ENCODE assay signal across 19 cellular contexts in genomic region chr6:42366011-42366705, GRCh38.
DNase-seq lines count a peak whose midpoint lies in the region; ATAC-seq and TF ChIP-seq lines count a peak whose summit lies in the region.
"Had no signal": no experiment of that assay in that cellular context is flagged by ENCODE, and none has a peak within 500 bp of the region (broad histone marks: within the 10 kb centered on the region; RNA-seq: fewer than 3 reads in every experiment).

No MANE protein-coding gene starts in this region.

- peaks cover 16% of the 10 kb centered on the region for H3K36me3 Mint-ChIP-seq in activated naive CD8-positive, alpha-beta T cell
- H3K36me3 Mint-ChIP-seq in activated naive CD8-positive, alpha-beta T cell treated with anti-CD3 and anti-CD28 coated beads, Interleukin-2, amount 50 U/mL, for 24 hours (ENCODE audit: low read depth): no peaks in the 10 kb centered on the region
- H3K36me3 Mint-ChIP-seq in T-helper 17 cell (ENCODE audit: low read depth) (peaks cover 10% of the 10 kb centered on the region), memory B cell (peaks cover 11% of the 10 kb centered on the region), neural progenitor cell (peaks cover 3% of the 10 kb centered on the region)

- no peaks in the 10 kb centered on the region for H3K27me3 Mint-ChIP-seq in activated naive CD8-positive, alpha-beta T cell
- no peaks in the 10 kb centered on the region for H3K27me3 Mint-ChIP-seq in activated naive CD8-positive, alpha-beta T cell treated with anti-CD3 and anti-CD28 coated beads, Interleukin-2, amount 50 U/mL, for 24 hours
- H3K27me3 Mint-ChIP-seq in T-helper 17 cell: no peaks in the 10 kb centered on the region
- peaks cover 3% of the 10 kb centered on the region for H3K27me3 Mint-ChIP-seq in memory B cell
- H3K27me3 Mint-ChIP-seq in neural progenitor cell (ENCODE audit: insufficient read depth, low read depth): no peaks in the 10 kb centered on the region
- H3K27me3 Mint-ChIP-seq: stimulated activated naive CD8-positive, alpha-beta T cell treated with anti-CD3 and anti-CD28 coated beads, Interleukin-15, amount 100 ng/mL, for 72 hours had no signal

- H3K27me3 ChIP-seq in upper lobe of right lung (no peaks in the 10 kb centered on the region), adrenal gland (no peaks in the 10 kb centered on the region), neural progenitor cell (no peaks in the 10 kb centered on the region)
- H3K27me3 ChIP-seq: BE2C had no signal

- DNase-seq in activated naive CD8-positive, alpha-beta T cell treated with anti-CD3 and anti-CD28 coated beads, Interleukin-2, amount 50 U/mL, for 24 hours: no peak
- DNase-seq in T-helper 17 cell: no peak
- DNase-seq in memory B cell (ENCODE audit: low spot score in 2 of 2): no peak
- DNase-seq in upper lobe of right lung: peak; percentile 27
- DNase-seq in adrenal gland: no peak
- no peak for DNase-seq in neural progenitor cell (ENCODE audit: low spot score)
- DNase-seq: activated CD8-positive, alpha-beta memory T cell treated with anti-CD3 and anti-CD28 coated beads, Interleukin-2, amount 50 U/mL, for 48 hours; amygdala; BE2C; foreskin fibroblast; NCI-H1436; NCI-H446 treated with DMSO at 0.1 percent for 48 hours; PC-3; stimulated activated naive CD8-positive, alpha-beta T cell treated with anti-CD3 and anti-CD28 coated beads, Interleukin-15, amount 100 ng/mL, for 72 hours had no signal

- intact Hi-C loops in upper lobe of right lung (cut with DNase I): no loop called here
- intact Hi-C loops in adrenal gland (cut with DNase I): no loop called here

- H3F3A ChIP-seq in neural progenitor cell (ENCODE audit: low read depth): no peaks in the 10 kb centered on the region

- ATAC-seq in activated naive CD8-positive, alpha-beta T cell treated with anti-CD3 and anti-CD28 coated beads, Interleukin-2, amount 50 U/mL, for 24 hours: no peak
- ATAC-seq in T-helper 17 cell (peak; percentile 28), memory B cell (ENCODE audit: low read depth) (no peak), upper lobe of right lung (no peak), GM19397 (IDR thresholded peaks at IDR 0.05; ENCODE audit: unreplicated experiment) (no peak)
- ATAC-seq: PC-3, SK-N-SH treated with all-trans-retinoic acid at 6 μM for 48 hours had no signal

- H3K4me1 ChIP-seq in upper lobe of right lung (peaks cover 16% of the 10 kb centered on the region), adrenal gland (replicated peaks in 1 of 2) (peaks cover 8 to 45% of the 10 kb centered on the region in 2 donors), neural progenitor cell (no peaks in the 10 kb centered on the region)
- H3K4me1 ChIP-seq: BE2C had no signal

- no peak overlapping the region for H3K4me2 ChIP-seq in neural progenitor cell
- H3K4me2 ChIP-seq: KMS-11 had no signal

- peak overlapping the region; percentile 74 for H3K27ac ChIP-seq in upper lobe of right lung
- H3K27ac ChIP-seq in adrenal gland: peak overlapping the region in 1 of 5 donors; percentile 13
- H3K27ac ChIP-seq in neural progenitor cell: no peak overlapping the region
- H3K27ac ChIP-seq: KMS-11, VCaP had no signal

- peaks cover 68% of the 10 kb centered on the region for H3K4me1 Mint-ChIP-seq in activated naive CD8-positive, alpha-beta T cell (ENCODE audit: low read depth)
- H3K4me1 Mint-ChIP-seq in activated naive CD8-positive, alpha-beta T cell treated with anti-CD3 and anti-CD28 coated beads, Interleukin-2, amount 50 U/mL, for 24 hours: peaks cover 52% of the 10 kb centered on the region
- H3K4me1 Mint-ChIP-seq in T-helper 17 cell: peaks cover 59% of the 10 kb centered on the region
- peaks cover 32% of the 10 kb centered on the region for H3K4me1 Mint-ChIP-seq in memory B cell
- peaks cover 7% of the 10 kb centered on the region for H3K4me1 Mint-ChIP-seq in neural progenitor cell

- H3K9me3 Mint-ChIP-seq in activated naive CD8-positive, alpha-beta T cell (ENCODE audit: low read depth): no peaks in the 10 kb centered on the region
- H3K9me3 Mint-ChIP-seq in activated naive CD8-positive, alpha-beta T cell treated with anti-CD3 and anti-CD28 coated beads, Interleukin-2, amount 50 U/mL, for 24 hours: no peaks in the 10 kb centered on the region
- H3K9me3 Mint-ChIP-seq in memory B cell (peaks cover 3% of the 10 kb centered on the region), neural progenitor cell (no peaks in the 10 kb centered on the region)
- H3K9me3 Mint-ChIP-seq: stimulated activated naive CD8-positive, alpha-beta T cell treated with anti-CD3 and anti-CD28 coated beads, Interleukin-15, amount 100 ng/mL, for 72 hours had no signal

- H3K4me3 ChIP-seq in upper lobe of right lung (no peak overlapping the region), adrenal gland (no peak overlapping the region), neural progenitor cell (no peak overlapping the region)

- H4K20me1 ChIP-seq in neural progenitor cell (ENCODE audit: low read depth): peaks cover 39% of the 10 kb centered on the region

- TF ChIP-seq CTCF in upper lobe of right lung (IDR thresholded peaks at IDR 0.05): no peak
- TF ChIP-seq CTCF in adrenal gland (IDR thresholded peaks at IDR 0.05): no peak
- TF ChIP-seq CTCF in neural progenitor cell (IDR thresholded peaks at IDR 0.05): no peak

- H2AFZ ChIP-seq in neural progenitor cell (replicated peaks): no peak overlapping the region

- no peak for TF ChIP-seq POLR2A in adrenal gland (IDR thresholded peaks at IDR 0.05)

- H3K36me3 ChIP-seq in upper lobe of right lung (no peaks in the 10 kb centered on the region), adrenal gland (replicated peaks in 1 of 2) (no peaks in the 10 kb centered on the region), neural progenitor cell (no peaks in the 10 kb centered on the region)
- H3K36me3 ChIP-seq: BE2C had no signal

- no peaks in the 10 kb centered on the region for H3K9me3 ChIP-seq in T-helper 17 cell (ENCODE audit: control insufficient read depth, low read length, poor library complexity, severe bottlenecking)
- H3K9me3 ChIP-seq in upper lobe of right lung: no peaks in the 10 kb centered on the region
- no peaks in the 10 kb centered on the region for H3K9me3 ChIP-seq in adrenal gland (replicated peaks in 1 of 3)
- no peaks in the 10 kb centered on the region for H3K9me3 ChIP-seq in neural progenitor cell (ENCODE audit: low read depth)
- H3K9me3 ChIP-seq: BE2C had no signal

- H3K79me2 ChIP-seq in neural progenitor cell (ENCODE audit: low read depth): peaks cover 31% of the 10 kb centered on the region

- 92 to 96% (median 95%) methylated on average over 5 of the region's 5 CpGs for WGBS in adrenal gland, 4 donors

- peak overlapping the region; percentile 68 for H3K4me3 Mint-ChIP-seq in activated naive CD8-positive, alpha-beta T cell
- H3K4me3 Mint-ChIP-seq in activated naive CD8-positive, alpha-beta T cell treated with anti-CD3 and anti-CD28 coated beads, Interleukin-2, amount 50 U/mL, for 24 hours: no peak overlapping the region
- peak overlapping the region; percentile 87 for H3K4me3 Mint-ChIP-seq in T-helper 17 cell
- H3K4me3 Mint-ChIP-seq in memory B cell: peak overlapping the region; percentile 22
- H3K4me3 Mint-ChIP-seq in neural progenitor cell: no peak overlapping the region

- no peak overlapping the region for H3K9ac ChIP-seq in neural progenitor cell
- H3K9ac ChIP-seq: KMS-11 had no signal

- peak overlapping the region; percentile 90 for H3K27ac Mint-ChIP-seq in activated naive CD8-positive, alpha-beta T cell
- no peak overlapping the region for H3K27ac Mint-ChIP-seq in activated naive CD8-positive, alpha-beta T cell treated with anti-CD3 and anti-CD28 coated beads, Interleukin-2, amount 50 U/mL, for 24 hours
- peak overlapping the region; percentile 95 for H3K27ac Mint-ChIP-seq in T-helper 17 cell
- peak overlapping the region; percentile 83 for H3K27ac Mint-ChIP-seq in memory B cell
- no peak overlapping the region for H3K27ac Mint-ChIP-seq in neural progenitor cell

Comparison
In these comparisons a context has a peak if more than half of its experiments do, and no peak if none do; other contexts are left out.
1. H3K27ac Mint-ChIP-seq: peak in activated naive CD8-positive, alpha-beta T cell (single experiment), T-helper 17 cell (single experiment) and memory B cell (single experiment); none in activated naive CD8-positive, alpha-beta T cell treated with anti-CD3 and anti-CD28 coated beads, Interleukin-2, amount 50 U/mL, for 24 hours (single experiment) and neural progenitor cell (single experiment).
2. H3K4me3 Mint-ChIP-seq: peak in activated naive CD8-positive, alpha-beta T cell (single experiment), T-helper 17 cell (single experiment) and memory B cell (single experiment); none in activated naive CD8-positive, alpha-beta T cell treated with anti-CD3 and anti-CD28 coated beads, Interleukin-2, amount 50 U/mL, for 24 hours (single experiment) and neural progenitor cell (single experiment).